23 cellular contexts compared by ENCODE assay signal in the genomic region with DNA sequence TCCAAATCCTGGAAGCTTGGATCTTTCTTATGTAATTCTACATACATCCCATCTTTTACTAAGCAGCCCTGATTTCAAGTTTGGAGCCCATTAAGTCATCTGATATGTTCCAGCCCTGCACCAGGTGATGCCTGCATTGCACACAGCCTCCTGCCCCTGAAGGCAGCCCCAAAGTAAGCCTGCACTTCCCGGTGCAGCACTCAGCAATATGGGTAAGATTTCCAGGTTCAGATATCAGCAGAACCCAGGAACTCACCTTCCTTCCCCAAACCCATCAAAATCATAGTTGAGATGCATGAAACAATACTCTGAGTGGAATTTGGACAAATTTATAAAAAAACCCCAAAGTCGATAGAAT. TPM values are rescaled to one million over a fixed set of nuclear protein-coding genes. Genes with fewer than 3 reads are reported as not detected.
"Had no signal": no experiment of that assay in that cellular context is flagged by ENCODE, and none has a peak within 500 bp of the region (broad histone marks: within the 10 kb centered on the region; RNA-seq: fewer than 3 reads in every experiment).

No MANE protein-coding gene starts in this region.

- H3K9me3 Mint-ChIP-seq: dendritic cell treated with granulocyte-macrophage colony-stimulating factor and Interleukin-4, amounts not matched to agents 40 ng/mL and 50 ng/mL, for 4 days had no signal

- H3K27ac Mint-ChIP-seq: dendritic cell treated with granulocyte-macrophage colony-stimulating factor and Interleukin-4, amounts not matched to agents 40 ng/mL and 50 ng/mL, for 4 days; endodermal cell; naive B cell; stimulated activated naive B cell treated with anti-CD40 and anti-IgM and Interleukin-4, amounts not matched to agents 10 μg/mL and 1 μg/mL and 100 μg/mL, for 72 hours had no signal

- H3K9me3 ChIP-seq: ovary, sigmoid colon, thoracic aorta had no signal

- H3K36me3 Mint-ChIP-seq: naive B cell; stimulated activated naive B cell treated with anti-CD40 and anti-IgM and Interleukin-4, amounts not matched to agents 10 μg/mL and 1 μg/mL and 100 μg/mL, for 72 hours had no signal

- H3K27ac ChIP-seq: epithelial cell of prostate, ovary, sigmoid colon, thoracic aorta, VCaP had no signal

- H3K4me3 Mint-ChIP-seq: dendritic cell treated with granulocyte-macrophage colony-stimulating factor and Interleukin-4, amounts not matched to agents 40 ng/mL and 50 ng/mL, for 4 days; endodermal cell; stimulated activated naive B cell treated with anti-CD40 and anti-IgM and Interleukin-4, amounts not matched to agents 10 μg/mL and 1 μg/mL and 100 μg/mL, for 72 hours had no signal

- ATAC-seq: left ventricle myocardium superior; stimulated activated naive B cell treated with anti-CD40 and anti-IgM and Interleukin-4, amounts not matched to agents 10 μg/mL and 1 μg/mL and 100 μg/mL, for 72 hours had no signal

- DNase-seq: activated CD4-positive, CD25-positive, alpha-beta regulatory T cell treated with anti-CD3 and anti-CD28 coated beads, Interleukin-2, amount 50 U/mL, for 72 hours; activated CD8-positive, alpha-beta memory T cell treated with anti-CD3 and anti-CD28 coated beads for 24 hours; activated CD8-positive, alpha-beta memory T cell treated with anti-CD3 and anti-CD28 coated beads, Interleukin-2, amount 50 U/mL, for 48 hours; activated effector memory CD4-positive, alpha-beta T cell treated with Interleukin-2 at 50 U/mL for 16 hours; activated naive CD4-positive, alpha-beta T cell treated with anti-CD3 and anti-CD28 coated beads, Interleukin-2, amount 50 U/mL, for 16 hours; activated T-cell treated with anti-CD3 and anti-CD28 coated beads, Interleukin-2, amount 50 U/mL, for 48 hours; aorta; cerebellar nuclear complex; endodermal cell; foreskin fibroblast; hippocampal formation; islet precursor cell; left ventricle myocardium superior; naive B cell; ovary; sigmoid colon; stimulated activated naive B cell treated with anti-CD40 and anti-IgM and Interleukin-4, amounts not matched to agents 10 μg/mL and 1 μg/mL and 100 μg/mL, for 72 hours; T-helper 2 cell had no signal

- H3K4me3 ChIP-seq: ovary, sigmoid colon, thoracic aorta had no signal

- H3K4me1 Mint-ChIP-seq: endodermal cell; naive B cell; stimulated activated naive B cell treated with anti-CD40 and anti-IgM and Interleukin-4, amounts not matched to agents 10 μg/mL and 1 μg/mL and 100 μg/mL, for 72 hours had no signal

- H3K27me3 ChIP-seq: ovary, sigmoid colon had no signal

- H3K36me3 ChIP-seq: ovary, sigmoid colon, thoracic aorta had no signal

RNA-seq across cellular contexts. Expression of a gene that starts 0.3 kb away (rescaled TPM):
- total RNA-seq: aorta, glomerular endothelial cell, left ventricle myocardium superior had no signal
